18 cellular contexts compared by ENCODE assay signal in genomic region chr1:116033322-116033721, GRCh38. TPM values are rescaled to one million over a fixed set of nuclear protein-coding genes. Genes with fewer than 3 reads are reported as not detected.
DNase-seq lines count a peak whose midpoint lies in the region; ATAC-seq, FAIRE-seq and TF ChIP-seq lines count a peak whose summit lies in the region.
"Had no signal": no experiment of that assay in that cellular context is flagged by ENCODE, and none has a peak within 500 bp of the region (broad histone marks: within the 10 kb centered on the region; RNA-seq: fewer than 3 reads in every experiment).

No MANE protein-coding gene starts in this region.

- H3K4me2 ChIP-seq in keratinocyte (ENCODE audit: control insufficient read depth, extremely low read depth, insufficient read depth, low read depth, low read length), result no peak overlapping the region

- peak; percentile 72 for FAIRE-seq in keratinocyte (lab: Jason Lieb, UNC)

- H3K36me3 ChIP-seq in keratinocyte (ENCODE audit: control insufficient read depth in 2 of 2, extremely low read depth in 1 of 2, insufficient read depth in 2 of 2, low read length in 2 of 2), result peaks cover 19 to 33% of the 10 kb centered on the region in 2 experiments

- no peak overlapping the region for H2AFZ ChIP-seq in keratinocyte (ENCODE audit: control insufficient read depth, low read length)

- no peak for ATAC-seq in GM21619 (IDR thresholded peaks at IDR 0.05; ENCODE audit: unreplicated experiment)
- ATAC-seq: stimulated activated naive CD8-positive, alpha-beta T cell treated with anti-CD3 and anti-CD28 coated beads, Interleukin-15, Interleukin-2, amounts not matched to agents 100 U/mL and 50 U/mL, for 24 hours had no signal

- dilution Hi-C loops in keratinocyte (cut with MboI; ENCODE audit: extremely low pct_ligation_motif_present, low sequenced_read_pairs), result no loop called here

- H3K9me3 ChIP-seq in keratinocyte (ENCODE audit: control insufficient read depth, low read depth, low read length), result no peaks in the 10 kb centered on the region

- no peak overlapping the region for H3K27ac ChIP-seq in keratinocyte (ENCODE audit: control insufficient read depth, insufficient read depth, low read length)
- H3K27ac ChIP-seq: 22Rv1, skin epidermis had no signal

- no peaks in the 10 kb centered on the region for H3K9me1 ChIP-seq in keratinocyte (ENCODE audit: control insufficient read depth, extremely low read depth, insufficient read depth, low read length)

- H4K20me1 ChIP-seq in keratinocyte (ENCODE audit: control insufficient read depth, extremely low read depth, insufficient read depth, low read length), result no peaks in the 10 kb centered on the region

- H3K9ac ChIP-seq in keratinocyte (ENCODE audit: control insufficient read depth, extremely low read depth, insufficient read depth, low read length), result no peak overlapping the region

- no peak for TF ChIP-seq CTCF in keratinocyte (optimal IDR thresholded peaks at IDR 0.05 in 1 of 3, IDR thresholded peaks at IDR 0.05 in 1 of 3, conservative IDR thresholded peaks at IDR 0.05 in 1 of 3; ENCODE audit: extremely low read depth in 1 of 3, insufficient read depth in 2 of 3, low read length in 3 of 3)

- peaks cover 5% of the 10 kb centered on the region for H3K4me1 ChIP-seq in keratinocyte (ENCODE audit: control insufficient read depth, extremely low read depth, insufficient read depth, low read length)

- DNase-seq in NCI-H2081 (lab: John Stamatoyannopoulos, UW) (peak; percentile 57 to 80), NCI-H2081 treated with DMSO at 0.1 percent for 48 hours (lab: John Stamatoyannopoulos, UW) (no peak), amygdala (lab: John Stamatoyannopoulos, UW) (peak in 45 of 56 donors; percentile 7 to 89 (median 61)), keratinocyte (ENCODE audit: low read depth, low spot score) (peak; percentile 32), ureter (ENCODE audit: low spot score) (peak; percentile 45), GM03348 (ENCODE audit: low spot score) (no peak)
- no peak for DNase-seq in activated CD4-positive, alpha-beta T cell treated with anti-CD3 and anti-CD28 coated beads, Interleukin-2, amount 50 U/mL, for 1 hour
- DNase-seq: activated CD4-positive, CD25-positive, alpha-beta regulatory T cell; activated naive CD4-positive, alpha-beta T cell treated with anti-CD3 and anti-CD28 coated beads, Interleukin-2, amount 50 U/mL, for 16 hours; CD4-positive, CD25-positive, alpha-beta regulatory T cell; GDM1; NCI-H1092 treated with DMSO at 0.1 percent for 48 hours; nephron progenitor cell; stimulated activated naive CD8-positive, alpha-beta T cell treated with anti-CD3 and anti-CD28 coated beads, Interleukin-15, Interleukin-2, amounts not matched to agents 100 U/mL and 50 U/mL, for 24 hours; SW 1271 had no signal

- no peak overlapping the region for H3K4me3 ChIP-seq in keratinocyte (ENCODE audit: control insufficient read depth in 2 of 3, extremely low read depth in 1 of 3, insufficient read depth in 2 of 3, low read depth in 1 of 3, low read length in 3 of 3)
- H3K4me3 ChIP-seq: skin epidermis had no signal

- H3K79me2 ChIP-seq in keratinocyte (ENCODE audit: control insufficient read depth, insufficient read depth, low read length), result no peaks in the 10 kb centered on the region

- no peaks in the 10 kb centered on the region for H3K27me3 ChIP-seq in keratinocyte (ENCODE audit: control insufficient read depth, extremely low read depth, insufficient read depth, low read length)

RNA-seq across cellular contexts. Expression of gene SLC22A15, which starts 57.0 kb away (rescaled TPM):
- 9.3 to 16.3 TPM (median 14.9 TPM) in 3 replicates for polyA plus RNA-seq in keratinocyte
- 7.2 TPM for polyA plus RNA-seq in keratinocyte (2011; ENCODE audit: low read depth)
- 6.4 and 10.9 TPM in 2 replicates for polyA plus RNA-seq in keratinocyte (2011; cell fraction: cytosol; rRNA removed)
- polyA plus RNA-seq in keratinocyte (2011; cell fraction: nucleus; rRNA removed), result 35.6 and 45.3 TPM in 2 replicates
- polyA plus RNA-seq in keratinocyte (2012; ENCODE audit: low replicate concordance), result 5.8 and 17.1 TPM in 2 replicates
- 9.8 to 51.4 TPM (median 45.0 TPM) in 3 replicates for polyA minus RNA-seq in keratinocyte
- 5.8 TPM for polyA minus RNA-seq in keratinocyte (2011; cell fraction: cytosol; rRNA and poly(A)+ RNA removed)
- polyA minus RNA-seq in keratinocyte (2011; cell fraction: nucleus; rRNA and poly(A)+ RNA removed), result 55.4 and 117 TPM in 2 replicates
- total RNA-seq in ureter, result 10.3 TPM

Comparison
In these comparisons a context has a peak if more than half of its experiments do, and no peak if none do; other contexts are left out.
1. DNase-seq: peak in NCI-H2081 (2 of 2), amygdala (45 of 56), keratinocyte (single experiment) and ureter (single experiment); none in NCI-H2081 treated with DMSO at 0.1 percent for 48 hours (single experiment), GM03348 (single experiment) and activated CD4-positive, alpha-beta T cell treated with anti-CD3 and anti-CD28 coated beads, Interleukin-2, amount 50 U/mL, for 1 hour (single experiment).